1 cellular context compared by ENCODE assay signal in genomic region chrX:45447995-45448394, GRCh38.
TF ChIP-seq lines count a peak whose summit lies in the region.

No MANE protein-coding gene starts in this region.

TF ChIP-seq in SK-N-SH, 30 proteins besides CTCF, POLR2A, EP300 and RAD21 (continued from another document):
- no peak for TF ChIP-seq USF1 (IDR thresholded peaks at IDR 0.05; ENCODE audit: borderline replicate concordance, low read depth)
